1 cellular context compared by ENCODE assay signal in the genomic region with DNA sequence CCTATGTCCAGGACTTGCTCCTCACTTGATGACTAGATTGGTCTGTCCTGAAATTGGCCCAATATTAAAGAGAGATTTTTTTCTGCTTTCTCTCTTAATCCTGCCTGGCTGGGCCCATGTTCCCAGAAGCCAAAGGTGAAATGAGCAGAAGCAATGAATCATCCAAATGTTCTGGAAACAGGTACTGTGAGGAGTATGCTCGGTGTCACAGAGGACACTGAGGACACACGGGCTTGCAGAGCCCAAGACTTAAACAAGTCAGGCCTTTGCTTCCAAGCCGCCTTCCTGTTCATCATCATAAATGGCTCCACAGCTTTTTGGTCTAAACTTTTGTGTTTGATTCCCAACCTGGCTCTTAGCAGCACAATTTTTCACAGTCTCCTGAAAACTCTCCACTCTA.
TF ChIP-seq lines count a peak whose summit lies in the region.

No MANE protein-coding gene starts in this region.

TF ChIP-seq in K562, 482 proteins besides CTCF, POLR2A, EP300 and RAD21 (continued from another document):
- TF ChIP-seq HDGF (IDR thresholded peaks at IDR 0.05) (no peak), HIVEP1 (CRISPR knock-in tag; IDR thresholded peaks at IDR 0.05) (no peak), TRIM24 (IDR thresholded peaks at IDR 0.05) (no peak), ZBTB1 (CRISPR knock-in tag; IDR thresholded peaks at IDR 0.05; ENCODE audit: borderline replicate concordance, low read depth) (no peak)
- TF ChIP-seq, protein P1, sequence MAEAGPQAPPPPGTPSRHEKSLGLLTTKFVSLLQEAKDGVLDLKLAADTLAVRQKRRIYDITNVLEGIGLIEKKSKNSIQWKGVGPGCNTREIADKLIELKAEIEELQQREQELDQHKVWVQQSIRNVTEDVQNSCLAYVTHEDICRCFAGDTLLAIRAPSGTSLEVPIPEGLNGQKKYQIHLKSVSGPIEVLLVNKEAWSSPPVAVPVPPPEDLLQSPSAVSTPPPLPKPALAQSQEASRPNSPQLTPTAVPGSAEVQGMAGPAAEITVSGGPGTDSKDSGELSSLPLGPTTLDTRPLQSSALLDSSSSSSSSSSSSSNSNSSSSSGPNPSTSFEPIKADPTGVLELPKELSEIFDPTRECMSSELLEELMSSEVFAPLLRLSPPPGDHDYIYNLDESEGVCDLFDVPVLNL (CRISPR knock-in tag; IDR thresholded peaks at IDR 0.05; ENCODE audit: low read depth), result no peak
